ENCODE assay signal across 6 cellular contexts in genomic region chr9:66774618-66775017, GRCh38.
DNase-seq lines count a peak whose midpoint lies in the region; TF ChIP-seq lines count a peak whose summit lies in the region.
"Not testable (repeated sequence)": the region's sequence is repeated elsewhere in the genome, so short reads cannot be mapped to it uniquely, and the experiment has no call there.

No MANE protein-coding gene starts in this region.

- no CpG with 5 or more reads among the region's 8 CpGs for WGBS in H9 (ENCODE audit: extremely low coverage, insufficient read length, low lambda C conversion rate)
- 97% methylated on average over 4 of the region's 8 CpGs; no CpG with 5 or more reads in 1 of the 2 experiments for WGBS in endodermal cell (ENCODE audit: insufficient coverage in 1 of 2, insufficient read length in 1 of 2), 2 experiments
- 66% methylated on average over 7 of the region's 8 CpGs for whole genome bisulfite sequencing in hepatocyte (ENCODE audit: low lambda C conversion rate, missing lambda C conversion rate)

- not testable (repeated sequence) for H3K18ac ChIP-seq in H9 (ENCODE audit: insufficient read length, low read depth, low read length)

- H3K27me3 Mint-ChIP-seq in H9 (ENCODE audit: low read depth); endodermal cell (ENCODE audit: insufficient read depth); neural crest cell (ENCODE audit: low read depth): not testable (repeated sequence)

- not testable (repeated sequence) for H3T11ph ChIP-seq in H9 (ENCODE audit: low read length)

- not testable (repeated sequence) for H3K14ac ChIP-seq in H9 (ENCODE audit: insufficient read depth, low read length)

- not testable (repeated sequence) for H3K9ac ChIP-seq in H9 (ENCODE audit: extremely low read depth, insufficient read length, low read length); endodermal cell (ENCODE audit: extremely low read depth, low read length, poor library complexity, severe bottlenecking)

- H4K5ac ChIP-seq in H9 (ENCODE audit: insufficient read length, low read depth, low read length): not testable (repeated sequence)

- H3K36me3 Mint-ChIP-seq in H9 (ENCODE audit: insufficient read depth in 1 of 3, low read depth in 3 of 3); endodermal cell (ENCODE audit: low read depth); neural crest cell (ENCODE audit: low read depth): not testable (repeated sequence)

- H3K4me1 Mint-ChIP-seq in H9: peaks cover 9 to 12% of the 10 kb centered on the region in 2 experiments
- H3K4me1 Mint-ChIP-seq in endodermal cell, neural crest cell: not testable (repeated sequence)

- H3K23me2 ChIP-seq in H9 (ENCODE audit: insufficient read length, low read depth, low read length, poor library complexity, severe bottlenecking): not testable (repeated sequence)

- not testable (repeated sequence) for H3K56ac ChIP-seq in H9 (ENCODE audit: insufficient read length, low read depth, low read length)

- H3K4me1 ChIP-seq in H9 (ENCODE audit: insufficient read depth, low read length); endodermal cell (ENCODE audit: control insufficient read depth, insufficient read depth, low read length); hepatocyte (ENCODE audit: insufficient read depth): not testable (repeated sequence)

- not testable (repeated sequence) for H2BK120ac ChIP-seq in H9 (ENCODE audit: low read depth, low read length, poor library complexity, severe bottlenecking)

- H2AK5ac ChIP-seq in H9 (ENCODE audit: insufficient read length, low read length): not testable (repeated sequence)

- H3K27ac ChIP-seq in H9 (ENCODE audit: insufficient read length, low read depth, low read length); coronary artery; endodermal cell (ENCODE audit: low read depth, low read length); hepatocyte: not testable (repeated sequence)

- not testable (repeated sequence) for H2BK20ac ChIP-seq in H9 (ENCODE audit: low read depth, low read length, poor library complexity, severe bottlenecking)

- DNase-seq in H9: peak; percentile 66
- DNase-seq in coronary artery (ENCODE audit: low spot score): peak; percentile 46
- DNase-seq in endodermal cell: peak; percentile 74
- peak; percentile 5 for DNase-seq in hepatocyte (ENCODE audit: low spot score)
- DNase-seq in islet precursor cell: peak; percentile 63
- not testable (repeated sequence) for DNase-seq in neural crest cell (ENCODE audit: low read depth, low spot score)

- not testable (repeated sequence) for H3K79me2 ChIP-seq in H9 (ENCODE audit: insufficient read depth, low read length); hepatocyte

- H4K20me1 ChIP-seq in H9 (ENCODE audit: control insufficient read depth, insufficient read depth, insufficient read length); hepatocyte (ENCODE audit: insufficient read depth, poor library complexity, severe bottlenecking): not testable (repeated sequence)

- H3K27ac Mint-ChIP-seq in H9 (peak overlapping the region in 1 of 3 experiments; percentile 41; a peak in 1 of 7 replicates), neural crest cell (ENCODE audit: unreplicated experiment) (peak overlapping the region; percentile 75)
- H3K27ac Mint-ChIP-seq in endodermal cell: not testable (repeated sequence)

- not testable (repeated sequence) for H2BK12ac ChIP-seq in H9 (ENCODE audit: insufficient read length, low read depth, low read length)

- H3K36me3 ChIP-seq in endodermal cell (ENCODE audit: control insufficient read depth, insufficient read depth, low read length); hepatocyte (replicated peaks; ENCODE audit: insufficient read depth, low read depth): not testable (repeated sequence)

- H2AFZ ChIP-seq in H9 (ENCODE audit: low read length); hepatocyte: not testable (repeated sequence)

- H2BK5ac ChIP-seq in H9 (ENCODE audit: insufficient read length, low read length): not testable (repeated sequence)

- H4K91ac ChIP-seq in H9 (ENCODE audit: insufficient read length, low read depth, low read length): not testable (repeated sequence)

- H3K4ac ChIP-seq in H9 (ENCODE audit: low read depth, low read length): not testable (repeated sequence)

- H3K9me3 ChIP-seq in H9 (ENCODE audit: control insufficient read depth, low read depth, low read length); endodermal cell (ENCODE audit: control insufficient read depth, low read length); hepatocyte (ENCODE audit: low read depth): not testable (repeated sequence)

- H4K8ac ChIP-seq in H9 (replicated peaks; ENCODE audit: insufficient read length, low read depth, low read length): not testable (repeated sequence)

- not testable (repeated sequence) for H3K9me2 ChIP-seq in hepatocyte (replicated peaks; ENCODE audit: insufficient read depth)

- not testable (repeated sequence) for H3K4me3 Mint-ChIP-seq in H9, endodermal cell, neural crest cell

- not testable (repeated sequence) for H2BK15ac ChIP-seq in H9 (ENCODE audit: low read depth, low read length)

- not testable (repeated sequence) for H3K4me3 ChIP-seq in coronary artery; endodermal cell (ENCODE audit: low read length); hepatocyte

- H3K27me3 ChIP-seq in H9 (ENCODE audit: insufficient read depth, low read length); endodermal cell (ENCODE audit: control insufficient read depth, insufficient read depth, low read length, poor library complexity, severe bottlenecking); hepatocyte: not testable (repeated sequence)

- not testable (repeated sequence) for H3K4me2 ChIP-seq in H9 (ENCODE audit: insufficient read depth, insufficient read length, low read length); hepatocyte

- H3K23ac ChIP-seq in H9 (ENCODE audit: insufficient read length, low read depth, low read length): not testable (repeated sequence)

- H3K9me3 Mint-ChIP-seq in H9, endodermal cell, neural crest cell: not testable (repeated sequence)

- not testable (repeated sequence) for H3K79me1 ChIP-seq in H9 (ENCODE audit: insufficient read depth, low read depth, low read length, poor library complexity, severe bottlenecking)

- TF ChIP-seq CTCF in H9 (conservative IDR thresholded peaks at IDR 0.05); coronary artery (IDR thresholded peaks at IDR 0.05); endodermal cell (conservative IDR thresholded peaks at IDR 0.05); hepatocyte (IDR thresholded peaks at IDR 0.05; ENCODE audit: poor library complexity); neural crest cell (conservative IDR thresholded peaks at IDR 0.05): not testable (repeated sequence)
